17 cellular contexts compared by ENCODE assay signal in genomic region chr7:148474421-148474820, GRCh38.
"Had no signal": no experiment of that assay in that cellular context is flagged by ENCODE, and none has a peak within 500 bp of the region (broad histone marks: within the 10 kb centered on the region; RNA-seq: fewer than 3 reads in every experiment).

No MANE protein-coding gene starts in this region.

- H3K27ac ChIP-seq: heart left ventricle, parathyroid adenoma, prostate gland, tibial nerve, upper lobe of right lung, vagina had no signal

- H3K36me3 Mint-ChIP-seq: naive thymus-derived CD4-positive, alpha-beta T cell; stimulated activated effector memory CD8-positive, alpha-beta T cell treated with anti-CD3 and anti-CD28 coated beads, Interleukin-12 subunit alpha, Interleukin-12 subunit beta, amount 100 ng/mL, for 72 hours had no signal

- H3K27ac Mint-ChIP-seq: naive thymus-derived CD4-positive, alpha-beta T cell; stimulated activated effector memory CD8-positive, alpha-beta T cell treated with anti-CD3 and anti-CD28 coated beads, Interleukin-12 subunit alpha, Interleukin-12 subunit beta, amount 100 ng/mL, for 72 hours had no signal

- DNase-seq: effector CD4-positive, alpha-beta T cell; heart left ventricle; hippocampal formation; left colon; mesendoderm; naive thymus-derived CD4-positive, alpha-beta T cell; right lobe of liver; stimulated activated CD4-positive, alpha-beta T cell treated with anti-CD3 and anti-CD28 coated beads, Interleukin-4, amount 100 ng/mL, for 1 hour; stimulated activated CD8-positive, alpha-beta memory T cell treated with anti-CD3 and anti-CD28 coated beads, Interleukin-4, amount 100 ng/mL, for 48 hours; stimulated activated naive CD8-positive, alpha-beta T cell treated with anti-CD3 and anti-CD28 coated beads, Interleukin-15, Interleukin-2, amounts not matched to agents 100 U/mL and 50 U/mL, for 24 hours; upper lobe of right lung had no signal

- H3K4me1 Mint-ChIP-seq: stimulated activated effector memory CD8-positive, alpha-beta T cell treated with anti-CD3 and anti-CD28 coated beads, Interleukin-12 subunit alpha, Interleukin-12 subunit beta, amount 100 ng/mL, for 72 hours had no signal

- H3K9me3 ChIP-seq: heart left ventricle, prostate gland, right lobe of liver, tibial nerve, upper lobe of right lung, vagina had no signal

- H3K4me1 ChIP-seq: heart left ventricle, parathyroid adenoma, prostate gland, tibial nerve, upper lobe of right lung, vagina had no signal

- H3K4me3 ChIP-seq: heart left ventricle, prostate gland, right lobe of liver, tibial nerve, upper lobe of right lung, vagina had no signal

- H3K4me3 Mint-ChIP-seq: naive thymus-derived CD4-positive, alpha-beta T cell; stimulated activated effector memory CD8-positive, alpha-beta T cell treated with anti-CD3 and anti-CD28 coated beads, Interleukin-12 subunit alpha, Interleukin-12 subunit beta, amount 100 ng/mL, for 72 hours had no signal

- H3K9me3 Mint-ChIP-seq: naive thymus-derived CD4-positive, alpha-beta T cell; stimulated activated effector memory CD8-positive, alpha-beta T cell treated with anti-CD3 and anti-CD28 coated beads, Interleukin-12 subunit alpha, Interleukin-12 subunit beta, amount 100 ng/mL, for 72 hours had no signal

- ATAC-seq: esophagus mucosa; heart left ventricle; left colon; naive thymus-derived CD4-positive, alpha-beta T cell; stimulated activated effector memory CD8-positive, alpha-beta T cell treated with anti-CD3 and anti-CD28 coated beads, Interleukin-12 subunit alpha, Interleukin-12 subunit beta, amount 100 ng/mL, for 72 hours; stimulated activated naive CD8-positive, alpha-beta T cell treated with anti-CD3 and anti-CD28 coated beads, Interleukin-15, Interleukin-2, amounts not matched to agents 100 U/mL and 50 U/mL, for 24 hours; upper lobe of right lung had no signal

- H3K36me3 ChIP-seq: heart left ventricle, prostate gland, right lobe of liver, tibial nerve, upper lobe of right lung, vagina had no signal

- H3K27me3 ChIP-seq: right lobe of liver, upper lobe of right lung, vagina had no signal
